In genomic region chr19:38402623-38402966, GRCh38 we compare ENCODE assay signal across 7 cellular contexts. TPM values are rescaled to one million over a fixed set of nuclear protein-coding genes. Genes with fewer than 3 reads are reported as not detected.
DNase-seq lines count a peak whose midpoint lies in the region; ATAC-seq and TF ChIP-seq lines count a peak whose summit lies in the region.

No MANE protein-coding gene starts in this region.

- H3K27ac ChIP-seq in right atrium auricular region (no peak overlapping the region), stomach smooth muscle (ENCODE audit: low read length) (no peak overlapping the region)

- peaks cover 3% of the 10 kb centered on the region for H3K36me3 ChIP-seq in right atrium auricular region
- H3K36me3 ChIP-seq in stomach smooth muscle (ENCODE audit: control insufficient read depth in 2 of 2, insufficient read depth in 2 of 2, low read length in 2 of 2) = peaks cover 3 to 8% of the 10 kb centered on the region in 2 donors

- peaks cover 0 to 8% of the 10 kb centered on the region in 2 donors for H3K4me1 ChIP-seq in right atrium auricular region
- peaks cover 3% of the 10 kb centered on the region for H3K4me1 ChIP-seq in stomach smooth muscle (ENCODE audit: control insufficient read depth, insufficient read depth, low read length)

- ATAC-seq in GM21737 (IDR thresholded peaks at IDR 0.05; ENCODE audit: unreplicated experiment) (peak; percentile 4), SK-N-SH treated with all-trans-retinoic acid at 6 μM for 48 hours (peak; percentile 18), HG03039 (IDR thresholded peaks at IDR 0.05; ENCODE audit: unreplicated experiment) (no peak), HG02970 (IDR thresholded peaks at IDR 0.05; ENCODE audit: low FRiP score, unreplicated experiment) (no peak)

- no peak overlapping the region for H3K9ac ChIP-seq in stomach smooth muscle (ENCODE audit: low read length in 2 of 2)

- H3K27me3 ChIP-seq in right atrium auricular region (peaks cover 0 to 8% of the 10 kb centered on the region in 2 donors), stomach smooth muscle (ENCODE audit: control insufficient read depth in 1 of 2, insufficient read depth in 2 of 2, low read length in 2 of 2) (peaks cover 26 to 31% of the 10 kb centered on the region in 2 donors)

- TF ChIP-seq CTCF in right atrium auricular region (IDR thresholded peaks at IDR 0.05) = no peak

- H3K4me3 ChIP-seq in right atrium auricular region (peak overlapping the region; percentile 20 to 90), stomach smooth muscle (ENCODE audit: low read length in 2 of 2) (peak overlapping the region; percentile 62 to 90)

- H3K9me3 ChIP-seq in right atrium auricular region (no peaks in the 10 kb centered on the region), stomach smooth muscle (ENCODE audit: control insufficient read depth in 2 of 2, low read length in 2 of 2) (no peaks in the 10 kb centered on the region)

- DNase-seq in right atrium auricular region (ENCODE audit: low spot score) = no peak
- no peak for DNase-seq in NCI-H187 treated with DMSO at 0.1 percent for 48 hours (lab: John Stamatoyannopoulos, UW)

TF ChIP-seq in SK-N-SH treated with all-trans-retinoic acid at 6 μM for 48 hours, 23 proteins besides CTCF, POLR2A, EP300 and RAD21:
- no peak for TF ChIP-seq CSDC2 (CRISPR knock-in tag; IDR thresholded peaks at IDR 0.05)
- TF ChIP-seq SNAI2 (CRISPR knock-in tag; IDR thresholded peaks at IDR 0.05) = no peak
- TF ChIP-seq, protein P1, sequence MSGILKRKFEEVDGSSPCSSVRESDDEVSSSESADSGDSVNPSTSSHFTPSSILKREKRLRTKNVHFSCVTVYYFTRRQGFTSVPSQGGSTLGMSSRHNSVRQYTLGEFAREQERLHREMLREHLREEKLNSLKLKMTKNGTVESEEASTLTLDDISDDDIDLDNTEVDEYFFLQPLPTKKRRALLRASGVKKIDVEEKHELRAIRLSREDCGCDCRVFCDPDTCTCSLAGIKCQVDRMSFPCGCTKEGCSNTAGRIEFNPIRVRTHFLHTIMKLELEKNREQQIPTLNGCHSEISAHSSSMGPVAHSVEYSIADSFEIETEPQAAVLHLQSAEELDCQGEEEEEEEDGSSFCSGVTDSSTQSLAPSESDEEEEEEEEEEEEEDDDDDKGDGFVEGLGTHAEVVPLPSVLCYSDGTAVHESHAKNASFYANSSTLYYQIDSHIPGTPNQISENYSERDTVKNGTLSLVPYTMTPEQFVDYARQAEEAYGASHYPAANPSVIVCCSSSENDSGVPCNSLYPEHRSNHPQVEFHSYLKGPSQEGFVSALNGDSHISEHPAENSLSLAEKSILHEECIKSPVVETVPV (CRISPR knock-in tag; IDR thresholded peaks at IDR 0.05) = no peak
- TF ChIP-seq, protein P2, sequence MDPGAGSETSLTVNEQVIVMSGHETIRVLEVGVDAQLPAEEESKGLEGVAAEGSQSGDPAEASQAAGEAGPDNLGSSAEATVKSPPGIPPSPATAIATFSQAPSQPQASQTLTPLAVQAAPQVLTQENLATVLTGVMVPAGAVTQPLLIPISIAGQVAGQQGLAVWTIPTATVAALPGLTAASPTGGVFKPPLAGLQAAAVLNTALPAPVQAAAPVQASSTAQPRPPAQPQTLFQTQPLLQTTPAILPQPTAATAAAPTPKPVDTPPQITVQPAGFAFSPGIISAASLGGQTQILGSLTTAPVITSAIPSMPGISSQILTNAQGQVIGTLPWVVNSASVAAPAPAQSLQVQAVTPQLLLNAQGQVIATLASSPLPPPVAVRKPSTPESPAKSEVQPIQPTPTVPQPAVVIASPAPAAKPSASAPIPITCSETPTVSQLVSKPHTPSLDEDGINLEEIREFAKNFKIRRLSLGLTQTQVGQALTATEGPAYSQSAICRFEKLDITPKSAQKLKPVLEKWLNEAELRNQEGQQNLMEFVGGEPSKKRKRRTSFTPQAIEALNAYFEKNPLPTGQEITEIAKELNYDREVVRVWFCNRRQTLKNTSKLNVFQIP (CRISPR knock-in tag; IDR thresholded peaks at IDR 0.05; ENCODE audit: borderline replicate concordance, low read depth) = no peak
- no peak for TF ChIP-seq ESRRG (CRISPR knock-in tag; IDR thresholded peaks at IDR 0.05)
- TF ChIP-seq ZFP30 (CRISPR knock-in tag; IDR thresholded peaks at IDR 0.05) = no peak
- TF ChIP-seq BACH2 (CRISPR knock-in tag; IDR thresholded peaks at IDR 0.05; ENCODE audit: borderline replicate concordance) = no peak
- no peak for TF ChIP-seq TOX (CRISPR knock-in tag; IDR thresholded peaks at IDR 0.05; ENCODE audit: borderline replicate concordance)
- no peak for TF ChIP-seq ZFP3 (CRISPR knock-in tag; IDR thresholded peaks at IDR 0.05)
- TF ChIP-seq ZNF70 (CRISPR knock-in tag; IDR thresholded peaks at IDR 0.05) = no peak
- no peak for TF ChIP-seq OSR1 (CRISPR knock-in tag; IDR thresholded peaks at IDR 0.05)

RNA-seq across cellular contexts. Expression of gene FAM98C, which starts 0.3 kb away (rescaled TPM):
- 10 to 100 TPM; 11.9 to 19.8 TPM for total RNA-seq in right atrium auricular region

RNA-seq across cellular contexts. Expression of gene SPRED3, which starts 14.1 kb away (rescaled TPM):
- under 1 TPM; 0.56 to 0.67 TPM for total RNA-seq in right atrium auricular region

RNA-seq across cellular contexts. Expression of gene GGN, which starts 14.8 kb away (rescaled TPM):
- total RNA-seq in right atrium auricular region = 1 to 10 TPM in 1 of 2 donors, under 1 TPM in 1; 0.37 to 1.3 TPM

RNA-seq across cellular contexts. Expression of gene RASGRP4, which starts 23.4 kb away (rescaled TPM):
- 1 to 10 TPM; 1.1 to 2.9 TPM for total RNA-seq in right atrium auricular region

RNA-seq across cellular contexts. Expression of gene PSMD8, which starts 28.2 kb away (rescaled TPM):
- total RNA-seq in right atrium auricular region = 100 to 1,000 TPM; 403 to 603 TPM

Comparison
In these comparisons a context has a peak if more than half of its experiments do, and no peak if none do; other contexts are left out.
1. ATAC-seq: peak in GM21737 (single experiment) and SK-N-SH treated with all-trans-retinoic acid at 6 μM for 48 hours (single experiment); none in HG03039 (single experiment) and HG02970 (single experiment).